In the genomic region with DNA sequence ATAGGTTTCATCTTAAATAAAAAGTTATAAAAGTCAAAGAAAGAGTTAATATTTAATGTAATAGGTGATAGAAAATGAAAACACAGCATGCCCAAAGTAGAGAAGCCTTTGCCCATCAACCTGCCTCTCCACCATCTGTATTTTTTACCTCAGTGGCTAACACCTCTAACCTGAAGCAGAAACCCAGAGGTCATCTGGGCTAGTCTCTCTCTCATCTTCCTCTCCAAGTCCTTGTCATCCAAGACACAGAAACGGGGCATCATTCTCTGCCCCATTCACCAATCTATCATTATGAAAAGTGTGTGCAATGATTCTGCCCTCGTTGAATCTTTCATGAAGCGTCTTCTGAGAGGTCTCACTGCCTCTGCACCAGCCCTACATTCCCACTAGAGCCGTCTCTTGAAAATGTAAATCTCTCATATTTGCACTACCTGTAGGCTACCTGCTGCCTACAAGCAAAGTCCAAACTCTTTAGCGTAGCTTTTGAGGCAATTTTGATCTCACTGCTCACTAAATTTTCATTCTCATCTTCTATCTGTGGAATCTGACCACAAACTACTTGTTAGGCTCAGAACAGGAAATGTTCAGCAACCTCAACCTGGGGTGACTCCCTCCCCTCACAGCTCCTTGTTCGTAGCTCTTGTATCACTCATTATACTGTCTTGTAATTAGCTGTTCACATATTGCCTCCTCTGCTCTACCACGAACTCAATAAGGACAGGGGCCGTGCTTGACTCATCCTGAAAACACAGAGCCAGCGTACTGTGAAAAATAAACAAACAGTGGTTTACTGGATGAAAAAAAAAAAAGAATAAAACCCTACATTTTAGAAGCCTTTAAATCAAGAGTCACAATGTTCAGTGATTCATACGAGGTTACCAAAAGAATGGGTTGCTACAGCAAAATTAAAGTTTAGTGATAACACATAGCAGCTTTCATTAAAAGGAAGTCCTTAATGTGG, we compare ENCODE assay signal across 9 cellular contexts.
DNase-seq lines count a peak whose midpoint lies in the region; ATAC-seq lines count a peak whose summit lies in the region.
"Had no signal": no experiment of that assay in that cellular context is flagged by ENCODE, and none has a peak within 500 bp of the region (broad histone marks: within the 10 kb centered on the region; RNA-seq: fewer than 3 reads in every experiment).

No MANE protein-coding gene starts in this region.

- H3K36me3 Mint-ChIP-seq in stimulated activated memory B cell treated with anti-CD40 and anti-IgM and Interleukin-4, amounts not matched to agents 10 μg/mL and 1 μg/mL and 100 μg/mL, for 72 hours, result no peaks in the 10 kb centered on the region
- H3K36me3 Mint-ChIP-seq: memory B cell had no signal

- no peak overlapping the region for H3K4me3 Mint-ChIP-seq in stimulated activated memory B cell treated with anti-CD40 and anti-IgM and Interleukin-4, amounts not matched to agents 10 μg/mL and 1 μg/mL and 100 μg/mL, for 72 hours
- H3K4me3 Mint-ChIP-seq: memory B cell had no signal

- 74% methylated on average over 10 of the region's 10 CpGs for WGBS in right cardiac atrium

- no peak overlapping the region for H3K27ac ChIP-seq in right cardiac atrium (ENCODE audit: low read length)

- peaks cover 6% of the 10 kb centered on the region for H3K4me1 Mint-ChIP-seq in stimulated activated memory B cell treated with anti-CD40 and anti-IgM and Interleukin-4, amounts not matched to agents 10 μg/mL and 1 μg/mL and 100 μg/mL, for 72 hours
- H3K4me1 Mint-ChIP-seq: memory B cell had no signal

- no peak overlapping the region for H3K4me3 ChIP-seq in right cardiac atrium (ENCODE audit: low read length)

- H3K9me3 Mint-ChIP-seq in stimulated activated memory B cell treated with anti-CD40 and anti-IgM and Interleukin-4, amounts not matched to agents 10 μg/mL and 1 μg/mL and 100 μg/mL, for 72 hours, result no peaks in the 10 kb centered on the region
- H3K9me3 Mint-ChIP-seq: memory B cell had no signal

- no peak overlapping the region for H3K27ac Mint-ChIP-seq in stimulated activated memory B cell treated with anti-CD40 and anti-IgM and Interleukin-4, amounts not matched to agents 10 μg/mL and 1 μg/mL and 100 μg/mL, for 72 hours
- H3K27ac Mint-ChIP-seq: memory B cell had no signal

- DNase-seq in activated CD4-positive, alpha-beta T cell treated with anti-CD3 and anti-CD28 coated beads, Interleukin-2, amount 50 U/mL, for 1 hour, result peak; percentile 36
- DNase-seq in hepatic stellate cell (ENCODE audit: low spot score) (peak; percentile 14), right cardiac atrium (no peak), NCI-H446 (lab: John Stamatoyannopoulos, UW) (no peak), inferior parietal cortex (ENCODE audit: extremely low spot score) (no peak)

- no peaks in the 10 kb centered on the region for H3K4me1 ChIP-seq in right cardiac atrium (ENCODE audit: control insufficient read depth, insufficient read depth, low read length)

- H3K27me3 ChIP-seq in right cardiac atrium (ENCODE audit: control insufficient read depth, insufficient read depth), result no peaks in the 10 kb centered on the region

- ATAC-seq in GM18907 (IDR thresholded peaks at IDR 0.05; ENCODE audit: unreplicated experiment) (peak; percentile 100), HG03025 (IDR thresholded peaks at IDR 0.05; ENCODE audit: low FRiP score, unreplicated experiment) (peak; percentile 79), right cardiac atrium (no peak)
- ATAC-seq in stimulated activated memory B cell treated with anti-CD40 and anti-IgM and Interleukin-4, amounts not matched to agents 10 μg/mL and 1 μg/mL and 100 μg/mL, for 72 hours, result no peak

- H3K9me3 ChIP-seq in right cardiac atrium (ENCODE audit: control insufficient read depth, low read length), result no peaks in the 10 kb centered on the region

- intact Hi-C loops in right cardiac atrium (cut with DNase I), result no loop called here

- H3K27me3 Mint-ChIP-seq in stimulated activated memory B cell treated with anti-CD40 and anti-IgM and Interleukin-4, amounts not matched to agents 10 μg/mL and 1 μg/mL and 100 μg/mL, for 72 hours, result no peaks in the 10 kb centered on the region

Comparison
In these comparisons a context has a peak if more than half of its experiments do, and no peak if none do; other contexts are left out.
1. ATAC-seq: peak in GM18907 (single experiment) and HG03025 (single experiment); none in stimulated activated memory B cell treated with anti-CD40 and anti-IgM and Interleukin-4, amounts not matched to agents 10 μg/mL and 1 μg/mL and 100 μg/mL, for 72 hours (single experiment) and right cardiac atrium (0 of 2).
2. DNase-seq: peak in activated CD4-positive, alpha-beta T cell treated with anti-CD3 and anti-CD28 coated beads, Interleukin-2, amount 50 U/mL, for 1 hour (single experiment) and hepatic stellate cell (single experiment); none in right cardiac atrium (0 of 3), NCI-H446 (0 of 2) and inferior parietal cortex (single experiment).